In genomic region chr1:26169669-26170471, GRCh38 we compare ENCODE assay signal across 1 cellular context.
TF ChIP-seq lines count a peak whose summit lies in the region.

Gene ZNF593, plus strand, starts transcription at chr1:26169908. Its CDS starts 76 bp downstream, at chr1:26169984.

TF ChIP-seq in WTC11, 78 proteins besides CTCF, POLR2A, EP300 and RAD21 (continued from another document and continues in another):
- peak; percentile 86; the same call in 1 of the 2 replicates for TF ChIP-seq ARID4B (CRISPR knock-in tag; IDR thresholded peaks at IDR 0.05; ENCODE audit: borderline replicate concordance)
- peak; percentile 98 for TF ChIP-seq SP1 (CRISPR knock-in tag; conservative IDR thresholded peaks at IDR 0.05)
- TF ChIP-seq ZNF423 (CRISPR knock-in tag; IDR thresholded peaks at IDR 0.05), result peak; percentile 88
- TF ChIP-seq, protein P1, sequence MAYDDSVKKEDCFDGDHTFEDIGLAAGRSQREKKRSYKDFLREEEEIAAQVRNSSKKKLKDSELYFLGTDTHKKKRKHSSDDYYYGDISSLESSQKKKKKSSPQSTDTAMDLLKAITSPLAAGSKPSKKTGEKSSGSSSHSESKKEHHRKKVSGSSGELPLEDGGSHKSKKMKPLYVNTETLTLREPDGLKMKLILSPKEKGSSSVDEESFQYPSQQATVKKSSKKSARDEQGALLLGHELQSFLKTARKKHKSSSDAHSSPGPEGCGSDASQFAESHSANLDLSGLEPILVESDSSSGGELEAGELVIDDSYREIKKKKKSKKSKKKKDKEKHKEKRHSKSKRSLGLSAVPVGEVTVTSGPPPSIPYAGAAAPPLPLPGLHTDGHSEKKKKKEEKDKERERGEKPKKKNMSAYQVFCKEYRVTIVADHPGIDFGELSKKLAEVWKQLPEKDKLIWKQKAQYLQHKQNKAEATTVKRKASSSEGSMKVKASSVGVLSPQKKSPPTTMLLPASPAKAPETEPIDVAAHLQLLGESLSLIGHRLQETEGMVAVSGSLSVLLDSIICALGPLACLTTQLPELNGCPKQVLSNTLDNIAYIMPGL (CRISPR knock-in tag; IDR thresholded peaks at IDR 0.05), result peak; percentile 99
- TF ChIP-seq TEAD1 (CRISPR knock-in tag; IDR thresholded peaks at IDR 0.05), result peak; percentile 90
- 0 out of 2 replicates have a peak, but pooled peaks have one; percentile 11 for TF ChIP-seq ZNF317 (CRISPR knock-in tag; IDR thresholded peaks at IDR 0.05; ENCODE audit: borderline replicate concordance, low read depth)
- TF ChIP-seq, protein P2, sequence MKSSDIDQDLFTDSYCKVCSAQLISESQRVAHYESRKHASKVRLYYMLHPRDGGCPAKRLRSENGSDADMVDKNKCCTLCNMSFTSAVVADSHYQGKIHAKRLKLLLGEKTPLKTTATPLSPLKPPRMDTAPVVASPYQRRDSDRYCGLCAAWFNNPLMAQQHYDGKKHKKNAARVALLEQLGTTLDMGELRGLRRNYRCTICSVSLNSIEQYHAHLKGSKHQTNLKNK (CRISPR knock-in tag; IDR thresholded peaks at IDR 0.05), result no peak
- TF ChIP-seq PREB (CRISPR knock-in tag; IDR thresholded peaks at IDR 0.05; ENCODE audit: borderline replicate concordance), result no peak
- no peak for TF ChIP-seq PRRX2 (CRISPR knock-in tag; IDR thresholded peaks at IDR 0.05)
- peak; percentile 96 for TF ChIP-seq ZNF263 (CRISPR knock-in tag; IDR thresholded peaks at IDR 0.05; ENCODE audit: low read depth)
- TF ChIP-seq FOXP1 (CRISPR knock-in tag; IDR thresholded peaks at IDR 0.05; ENCODE audit: borderline replicate concordance), result peak; percentile 90
- no peak for TF ChIP-seq ERG (CRISPR knock-in tag; IDR thresholded peaks at IDR 0.05)
- TF ChIP-seq E2F1 (CRISPR knock-in tag; IDR thresholded peaks at IDR 0.05), result 0 out of 2 replicates have a peak, but pooled peaks have one; percentile 60
- TF ChIP-seq E2F4 (CRISPR knock-in tag; IDR thresholded peaks at IDR 0.05; ENCODE audit: borderline replicate concordance, low read depth), result no peak
- TF ChIP-seq, protein P3, sequence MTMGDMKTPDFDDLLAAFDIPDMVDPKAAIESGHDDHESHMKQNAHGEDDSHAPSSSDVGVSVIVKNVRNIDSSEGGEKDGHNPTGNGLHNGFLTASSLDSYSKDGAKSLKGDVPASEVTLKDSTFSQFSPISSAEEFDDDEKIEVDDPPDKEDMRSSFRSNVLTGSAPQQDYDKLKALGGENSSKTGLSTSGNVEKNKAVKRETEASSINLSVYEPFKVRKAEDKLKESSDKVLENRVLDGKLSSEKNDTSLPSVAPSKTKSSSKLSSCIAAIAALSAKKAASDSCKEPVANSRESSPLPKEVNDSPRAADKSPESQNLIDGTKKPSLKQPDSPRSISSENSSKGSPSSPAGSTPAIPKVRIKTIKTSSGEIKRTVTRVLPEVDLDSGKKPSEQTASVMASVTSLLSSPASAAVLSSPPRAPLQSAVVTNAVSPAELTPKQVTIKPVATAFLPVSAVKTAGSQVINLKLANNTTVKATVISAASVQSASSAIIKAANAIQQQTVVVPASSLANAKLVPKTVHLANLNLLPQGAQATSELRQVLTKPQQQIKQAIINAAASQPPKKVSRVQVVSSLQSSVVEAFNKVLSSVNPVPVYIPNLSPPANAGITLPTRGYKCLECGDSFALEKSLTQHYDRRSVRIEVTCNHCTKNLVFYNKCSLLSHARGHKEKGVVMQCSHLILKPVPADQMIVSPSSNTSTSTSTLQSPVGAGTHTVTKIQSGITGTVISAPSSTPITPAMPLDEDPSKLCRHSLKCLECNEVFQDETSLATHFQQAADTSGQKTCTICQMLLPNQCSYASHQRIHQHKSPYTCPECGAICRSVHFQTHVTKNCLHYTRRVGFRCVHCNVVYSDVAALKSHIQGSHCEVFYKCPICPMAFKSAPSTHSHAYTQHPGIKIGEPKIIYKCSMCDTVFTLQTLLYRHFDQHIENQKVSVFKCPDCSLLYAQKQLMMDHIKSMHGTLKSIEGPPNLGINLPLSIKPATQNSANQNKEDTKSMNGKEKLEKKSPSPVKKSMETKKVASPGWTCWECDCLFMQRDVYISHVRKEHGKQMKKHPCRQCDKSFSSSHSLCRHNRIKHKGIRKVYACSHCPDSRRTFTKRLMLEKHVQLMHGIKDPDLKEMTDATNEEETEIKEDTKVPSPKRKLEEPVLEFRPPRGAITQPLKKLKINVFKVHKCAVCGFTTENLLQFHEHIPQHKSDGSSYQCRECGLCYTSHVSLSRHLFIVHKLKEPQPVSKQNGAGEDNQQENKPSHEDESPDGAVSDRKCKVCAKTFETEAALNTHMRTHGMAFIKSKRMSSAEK (CRISPR knock-in tag; IDR thresholded peaks at IDR 0.05; ENCODE audit: borderline replicate concordance), result no peak
- TF ChIP-seq ATF1 (CRISPR knock-in tag; IDR thresholded peaks at IDR 0.05), result 0 out of 2 replicates have a peak, but pooled peaks have one; percentile 69
- TF ChIP-seq ZBTB43 (CRISPR knock-in tag; IDR thresholded peaks at IDR 0.05), result peak; percentile 81; the same call in 1 of the 2 replicates
- no peak for TF ChIP-seq AR (CRISPR knock-in tag; IDR thresholded peaks at IDR 0.05)
- TF ChIP-seq ZNF121 (CRISPR knock-in tag; IDR thresholded peaks at IDR 0.05), result no peak
- no peak for TF ChIP-seq SOX15 (CRISPR knock-in tag; IDR thresholded peaks at IDR 0.05)
- TF ChIP-seq JAZF1 (CRISPR knock-in tag; IDR thresholded peaks at IDR 0.05), result no peak
- TF ChIP-seq GRHL2 (CRISPR knock-in tag; IDR thresholded peaks at IDR 0.05; ENCODE audit: insufficient replicate concordance, severe bottlenecking), result no peak
- TF ChIP-seq ZNF512 (CRISPR knock-in tag; IDR thresholded peaks at IDR 0.05; ENCODE audit: borderline replicate concordance), result no peak
- no peak for TF ChIP-seq TCF7 (CRISPR knock-in tag; IDR thresholded peaks at IDR 0.05; ENCODE audit: low read depth)
- no peak for TF ChIP-seq IRF1 (CRISPR knock-in tag; IDR thresholded peaks at IDR 0.05)
- peak; percentile 68; the same call in 1 of the 2 replicates for TF ChIP-seq RELA (CRISPR knock-in tag; IDR thresholded peaks at IDR 0.05; ENCODE audit: borderline replicate concordance)
- no peak for TF ChIP-seq SMAD4 (CRISPR knock-in tag; IDR thresholded peaks at IDR 0.05)
- no peak for TF ChIP-seq ZNF232 (CRISPR knock-in tag; IDR thresholded peaks at IDR 0.05)
- peak; percentile 95 for TF ChIP-seq ETV6 (CRISPR knock-in tag; IDR thresholded peaks at IDR 0.05)
